20 cellular contexts compared by ENCODE assay signal in genomic region chr9:38134578-38134977, GRCh38.
A peak's percentile ranks its signal among the peaks of the same experiment; 100 is the strongest.
DNase-seq lines count a peak whose midpoint lies in the region; ATAC-seq and TF ChIP-seq lines count a peak whose summit lies in the region.
"Had no signal": no experiment of that assay in that cellular context is flagged by ENCODE, and none has a peak within 500 bp of the region (broad histone marks: within the 10 kb centered on the region; RNA-seq: fewer than 3 reads in every experiment).

No MANE protein-coding gene starts in this region.

- intact Hi-C loops in upper lobe of right lung (cut with DNase I) = no loop called here

- DNase-seq in NCI-H748 (lab: John Stamatoyannopoulos, UW; ENCODE audit: unreplicated experiment) = peak; percentile 67
- no peak for DNase-seq in NCI-H748 treated with DMSO at 0.1 percent for 48 hours (lab: John Stamatoyannopoulos, UW)
- DNase-seq in NCI-H146 (lab: John Stamatoyannopoulos, UW) = peak; percentile 85
- peak; percentile 14 for DNase-seq in NCI-H345 treated with DMSO at 0.1 percent for 48 hours (lab: John Stamatoyannopoulos, UW; ENCODE audit: unreplicated experiment)
- DNase-seq in upper lobe of right lung = no peak
- DNase-seq: 8988T; ACHN; AML-193; BE2C; Calu3; CD4-positive, alpha-beta T cell; CD8-positive, alpha-beta memory T cell; DMS53; DMS79 treated with DMSO at 0.1 percent for 48 hours; GF-D8; HCEC 1CT had no signal

- ATAC-seq in HG02970 (IDR thresholded peaks at IDR 0.05; ENCODE audit: low FRiP score, unreplicated experiment) (no peak), HG03342 (IDR thresholded peaks at IDR 0.05; ENCODE audit: unreplicated experiment) (no peak), upper lobe of right lung (no peak)
- ATAC-seq: A549 had no signal

- H3K4me3 ChIP-seq in upper lobe of right lung = no peak overlapping the region
- H3K4me3 ChIP-seq: A549; BLaER1 treated with 17β-estradiol and CSF1 and Interleukin-3, amounts not matched to agents 10 nM and 100 nM had no signal

- H3K4me1 ChIP-seq in upper lobe of right lung = no peaks in the 10 kb centered on the region
- H3K4me1 ChIP-seq: A549, BE2C had no signal

- no peak for TF ChIP-seq CTCF in upper lobe of right lung (IDR thresholded peaks at IDR 0.05)

- H3K9me3 ChIP-seq in upper lobe of right lung = no peaks in the 10 kb centered on the region
- H3K9me3 ChIP-seq: A549; BE2C; BLaER1 treated with 17β-estradiol and CSF1 and Interleukin-3, amounts not matched to agents 10 nM and 100 nM had no signal

- no peaks in the 10 kb centered on the region for H3K36me3 ChIP-seq in upper lobe of right lung
- H3K36me3 ChIP-seq: BE2C; BLaER1 treated with 17β-estradiol and CSF1 and Interleukin-3, amounts not matched to agents 10 nM and 100 nM had no signal

- no peak overlapping the region for H3K27ac ChIP-seq in upper lobe of right lung
- H3K27ac ChIP-seq: A549; BLaER1 treated with 17β-estradiol and CSF1 and Interleukin-3, amounts not matched to agents 10 nM and 100 nM had no signal

- no peaks in the 10 kb centered on the region for H3K27me3 ChIP-seq in upper lobe of right lung
- H3K27me3 ChIP-seq: BE2C; BLaER1 treated with 17β-estradiol and CSF1 and Interleukin-3, amounts not matched to agents 10 nM and 100 nM had no signal

Comparison
In these comparisons a context has a peak if more than half of its experiments do, and no peak if none do; other contexts are left out.
1. DNase-seq: peak in NCI-H748 (single experiment), NCI-H146 (single experiment) and NCI-H345 treated with DMSO at 0.1 percent for 48 hours (single experiment); none in NCI-H748 treated with DMSO at 0.1 percent for 48 hours (single experiment) and upper lobe of right lung (single experiment).